13 cellular contexts compared by ENCODE assay signal in the genomic region with DNA sequence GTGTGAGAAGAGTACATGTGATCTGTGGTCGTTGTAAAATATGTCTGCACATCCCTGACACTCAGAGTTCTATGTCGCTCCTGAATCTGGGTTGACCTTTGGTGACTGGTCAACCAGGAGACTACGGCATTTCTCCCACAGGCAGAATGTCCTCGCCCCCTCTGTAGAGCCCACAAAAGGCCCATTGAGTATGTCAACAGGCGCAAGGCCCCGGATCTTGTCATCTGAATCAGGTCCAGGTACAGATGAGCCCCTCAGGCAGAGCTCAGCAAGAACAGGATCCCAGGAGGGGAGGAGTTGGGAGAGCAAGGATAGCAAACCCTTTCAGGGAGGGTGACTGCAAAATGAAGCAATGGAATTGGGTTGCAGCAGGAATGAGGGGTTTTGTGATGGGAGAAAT.
DNase-seq lines count a peak whose midpoint lies in the region; TF ChIP-seq lines count a peak whose summit lies in the region.
"Had no signal": no experiment of that assay in that cellular context is flagged by ENCODE, and none has a peak within 500 bp of the region (broad histone marks: within the 10 kb centered on the region; RNA-seq: fewer than 3 reads in every experiment).

No MANE protein-coding gene starts in this region.

- H3K36me3 ChIP-seq in BLaER1 (no peaks in the 10 kb centered on the region), neuronal stem cell (replicated peaks in 1 of 2; ENCODE audit: control insufficient read depth in 2 of 2, insufficient read depth in 2 of 2, low read length in 2 of 2) (no peaks in the 10 kb centered on the region), vagina (no peaks in the 10 kb centered on the region)
- H3K36me3 ChIP-seq: BE2C had no signal

- H3K4me1 ChIP-seq in BLaER1 (peaks cover 41% of the 10 kb centered on the region), neuronal stem cell (ENCODE audit: control insufficient read depth in 2 of 2, insufficient read depth in 1 of 2, low read depth in 1 of 2, low read length in 2 of 2) (peaks cover 0 to 1% of the 10 kb centered on the region in 2 donors), vagina (no peaks in the 10 kb centered on the region)
- H3K4me1 ChIP-seq: BE2C had no signal

- TF ChIP-seq CTCF in coronary artery (IDR thresholded peaks at IDR 0.05) = no peak
- no peak for TF ChIP-seq CTCF in vagina (IDR thresholded peaks at IDR 0.05)

- H3K27me3 ChIP-seq in BLaER1 (no peaks in the 10 kb centered on the region), neuronal stem cell (ENCODE audit: control insufficient read depth in 3 of 3, insufficient read depth in 3 of 3, low read depth in 1 of 3, low read length in 3 of 3) (peaks cover 0 to 7% (median 0%) of the 10 kb centered on the region in 3 experiments), vagina (no peaks in the 10 kb centered on the region)
- H3K27me3 ChIP-seq: BE2C had no signal

- H4K8ac ChIP-seq in neuronal stem cell (ENCODE audit: low read depth, low read length) = no peak overlapping the region

- intact Hi-C loops in vagina (cut with DNase I) = no loop called here

- no peak overlapping the region for H3K4me3 ChIP-seq in BLaER1
- H3K4me3 ChIP-seq in coronary artery = no peak overlapping the region
- H3K4me3 ChIP-seq in neuronal stem cell (ENCODE audit: low read length in 2 of 2) = no peak overlapping the region
- H3K4me3 ChIP-seq in vagina = no peak overlapping the region

- no peak overlapping the region for H3K14ac ChIP-seq in neuronal stem cell (ENCODE audit: low read length)

- H2BK120ac ChIP-seq in neuronal stem cell (ENCODE audit: low read depth, low read length) = peak overlapping the region; percentile 51

- H2BK12ac ChIP-seq in neuronal stem cell (ENCODE audit: low read length) = no peak overlapping the region

- H3K9me3 ChIP-seq in BLaER1 (peaks cover 11% of the 10 kb centered on the region), neuronal stem cell (replicated peaks in 1 of 2; ENCODE audit: control insufficient read depth in 2 of 2, insufficient read depth in 1 of 2, low read depth in 1 of 2, low read length in 2 of 2) (no peaks in the 10 kb centered on the region), vagina (no peaks in the 10 kb centered on the region)
- H3K9me3 ChIP-seq: BE2C had no signal

- DNase-seq in coronary artery (ENCODE audit: low spot score) (peak; percentile 41), neuronal stem cell (ENCODE audit: low spot score) (no peak), vagina (ENCODE audit: extremely low spot score in 2 of 2) (peak; percentile 49 to 76), HEK293T (ENCODE audit: extremely low spot score) (no peak)
- no peak for DNase-seq in activated CD8-positive, alpha-beta memory T cell treated with anti-CD3 and anti-CD28 coated beads for 24 hours
- DNase-seq: BE2C; CD4-positive, alpha-beta memory T cell; DMS153; DMS79; GDM1; GOT3; H7 had no signal

- H3K27ac ChIP-seq in BLaER1 (no peak overlapping the region), coronary artery (no peak overlapping the region), neuronal stem cell (replicated peaks; ENCODE audit: low read length) (no peak overlapping the region), vagina (no peak overlapping the region)

- CTCF ChIA-PET in HEK293T (lab: Yijun Ruan, JAX) = interaction anchor here (0.7 kb wide), 1 partner anchor 216 kb away, joined by 3 read pairs; no protein-coding TSS in a partner anchor

- H4K20me1 ChIP-seq in BLaER1 = no peaks in the 10 kb centered on the region

- no peak overlapping the region for H2BK15ac ChIP-seq in neuronal stem cell (ENCODE audit: low read length)

- POLR2A ChIA-PET in HEK293T (lab: Yijun Ruan, JAX) = no interaction called here

- H2BK5ac ChIP-seq in neuronal stem cell (ENCODE audit: low read length) = no peak overlapping the region

- H3K4ac ChIP-seq in neuronal stem cell (ENCODE audit: low read length) = no peak overlapping the region

- H4K91ac ChIP-seq in neuronal stem cell (ENCODE audit: low read depth, low read length, poor library complexity) = no peak overlapping the region

- H3K79me1 ChIP-seq in neuronal stem cell (ENCODE audit: low read depth, low read length) = no peaks in the 10 kb centered on the region

- H2AK5ac ChIP-seq in neuronal stem cell (ENCODE audit: low read depth, low read length) = no peak overlapping the region

- peak overlapping the region; percentile 23 for H3K18ac ChIP-seq in neuronal stem cell (ENCODE audit: low read length)

- TF ChIP-seq POLR2A in vagina (IDR thresholded peaks at IDR 0.05) = no peak

- H3K9ac ChIP-seq in BLaER1 (no peak overlapping the region), neuronal stem cell (ENCODE audit: low read depth, low read length, poor library complexity) (no peak overlapping the region)

- no peak overlapping the region for H2AFZ ChIP-seq in neuronal stem cell (ENCODE audit: low read length)

- H3K4me2 ChIP-seq in BLaER1 = peak overlapping the region; percentile 17; the same call in 1 of the 2 replicates
- no peak overlapping the region for H3K4me2 ChIP-seq in neuronal stem cell (ENCODE audit: insufficient read depth, low read length, poor library complexity, severe bottlenecking)

- H3K23ac ChIP-seq in neuronal stem cell (ENCODE audit: low read depth, low read length, poor library complexity) = no peak overlapping the region

- WGBS in neuronal stem cell (ENCODE audit: extremely low coverage in 2 of 2, insufficient read length in 2 of 2, insufficient replicate concordance in 1 of 2), 2 donors = no CpG with 5 or more reads among the region's 6 CpGs

TF ChIP-seq in HEK293T, 16 proteins besides CTCF, POLR2A, EP300 and RAD21:
- TF ChIP-seq L3MBTL2 (conservative IDR thresholded peaks at IDR 0.05) = no peak
- TF ChIP-seq, protein P1, sequence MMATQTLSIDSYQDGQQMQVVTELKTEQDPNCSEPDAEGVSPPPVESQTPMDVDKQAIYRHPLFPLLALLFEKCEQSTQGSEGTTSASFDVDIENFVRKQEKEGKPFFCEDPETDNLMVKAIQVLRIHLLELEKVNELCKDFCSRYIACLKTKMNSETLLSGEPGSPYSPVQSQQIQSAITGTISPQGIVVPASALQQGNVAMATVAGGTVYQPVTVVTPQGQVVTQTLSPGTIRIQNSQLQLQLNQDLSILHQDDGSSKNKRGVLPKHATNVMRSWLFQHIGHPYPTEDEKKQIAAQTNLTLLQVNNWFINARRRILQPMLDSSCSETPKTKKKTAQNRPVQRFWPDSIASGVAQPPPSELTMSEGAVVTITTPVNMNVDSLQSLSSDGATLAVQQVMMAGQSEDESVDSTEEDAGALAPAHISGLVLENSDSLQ (IDR thresholded peaks at IDR 0.05) = no peak
- no peak for TF ChIP-seq ELF4 (IDR thresholded peaks at IDR 0.05)
- TF ChIP-seq FOXM1 (IDR thresholded peaks at IDR 0.05; ENCODE audit: borderline replicate concordance) = no peak
- TF ChIP-seq FOXA1 (IDR thresholded peaks at IDR 0.05) = no peak
- TF ChIP-seq LEF1 (IDR thresholded peaks at IDR 0.05; ENCODE audit: borderline replicate concordance) = no peak
- no peak for TF ChIP-seq BHLHE40 (IDR thresholded peaks at IDR 0.05; ENCODE audit: borderline replicate concordance)
- no peak for TF ChIP-seq NFRKB (IDR thresholded peaks at IDR 0.05)
- no peak for TF ChIP-seq ZNF384 (IDR thresholded peaks at IDR 0.05)
- no peak for TF ChIP-seq SUZ12 (IDR thresholded peaks at IDR 0.05)
- TF ChIP-seq TARDBP (IDR thresholded peaks at IDR 0.05) = no peak
- no peak for TF ChIP-seq CTBP1 (IDR thresholded peaks at IDR 0.05; ENCODE audit: borderline replicate concordance)
- no peak for TF ChIP-seq SP1 (IDR thresholded peaks at IDR 0.05)
- TF ChIP-seq ARNT (IDR thresholded peaks at IDR 0.05) = no peak
- no peak for TF ChIP-seq FOXK2 (IDR thresholded peaks at IDR 0.05)
- no peak for TF ChIP-seq HDGF (IDR thresholded peaks at IDR 0.05; ENCODE audit: borderline replicate concordance)

Comparison
In these comparisons a context has a peak if more than half of its experiments do, and no peak if none do; other contexts are left out.
1. DNase-seq: peak in coronary artery (single experiment) and vagina (2 of 2); none in neuronal stem cell (single experiment), HEK293T (single experiment) and activated CD8-positive, alpha-beta memory T cell treated with anti-CD3 and anti-CD28 coated beads for 24 hours (single experiment).